In the genomic region with DNA sequence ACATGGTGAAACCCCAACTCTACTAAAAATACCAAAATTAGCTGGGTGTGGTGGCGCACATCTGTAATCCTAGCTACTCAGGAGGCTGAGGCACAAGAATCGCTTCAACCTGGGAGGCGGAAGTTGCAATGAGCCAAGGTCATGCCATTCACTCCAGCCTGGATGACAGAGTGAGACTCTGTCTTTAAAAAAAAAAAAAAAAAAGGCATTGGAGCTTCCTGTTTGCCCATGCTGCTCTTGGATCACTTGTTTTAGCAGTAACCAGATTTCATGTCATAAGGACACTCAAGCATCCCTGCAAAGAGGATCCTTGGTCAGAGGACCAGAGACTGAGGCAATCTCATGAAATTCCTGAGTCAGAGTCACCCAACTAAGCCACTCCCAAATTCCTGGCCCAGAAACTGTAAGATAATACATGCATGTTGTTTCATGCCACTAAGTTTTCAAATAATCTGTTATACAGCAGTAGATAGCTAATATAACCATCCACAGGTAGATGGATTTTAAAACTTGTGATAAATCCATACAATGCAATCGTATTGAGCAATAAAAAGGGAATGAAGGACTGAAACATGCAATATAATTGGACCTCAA, we compare ENCODE assay signal across 11 cellular contexts.
DNase-seq lines count a peak whose midpoint lies in the region; ATAC-seq lines count a peak whose summit lies in the region.
"Had no signal": no experiment of that assay in that cellular context is flagged by ENCODE, and none has a peak within 500 bp of the region (broad histone marks: within the 10 kb centered on the region; RNA-seq: fewer than 3 reads in every experiment).

No MANE protein-coding gene starts in this region.

- peak overlapping the region; percentile 88 for H3K27ac ChIP-seq in GM23248
- H3K27ac ChIP-seq: gastroesophageal sphincter had no signal

- in situ Hi-C loops in GM23248 (cut with MboI), result no loop called here

- H3K36me3 ChIP-seq in GM23248 (ENCODE audit: low read depth), result peaks cover 5% of the 10 kb centered on the region; the same call in 1 of the 2 replicates
- H3K36me3 ChIP-seq: adrenal gland had no signal

- whole genome bisulfite sequencing in GM23248 (ENCODE audit: low coverage in 1 of 2, low lambda C conversion rate in 2 of 2, missing lambda C conversion rate in 2 of 2), 2 experiments, result 73 to 83% methylated on average over 4 of the region's 4 CpGs

- H3K9me3 ChIP-seq in GM23248 (ENCODE audit: low read depth), result no peaks in the 10 kb centered on the region
- H3K9me3 ChIP-seq: adrenal gland, gastroesophageal sphincter had no signal

- no peaks in the 10 kb centered on the region for H4K20me1 ChIP-seq in GM23248 (ENCODE audit: insufficient read depth)

- H2AFZ ChIP-seq in GM23248, result no peak overlapping the region

- no peaks in the 10 kb centered on the region for H3K9me2 ChIP-seq in GM23248 (ENCODE audit: insufficient read depth)

- DNase-seq in GM23248 (peak; percentile 93), RKO (ENCODE audit: low spot score) (peak; percentile 59), fibroblast of peridontal ligament (ENCODE audit: extremely low read depth) (peak; percentile 97), skeletal muscle cell (ENCODE audit: low read depth) (peak; percentile 62), NCI-H1436 treated with DMSO at 0.1 percent for 48 hours (lab: John Stamatoyannopoulos, UW) (no peak)
- DNase-seq in activated CD4-positive, alpha-beta T cell treated with anti-CD3 and anti-CD28 coated beads for 48 hours, result no peak
- no peak for DNase-seq in activated CD4-positive, alpha-beta T cell treated with anti-CD3 and anti-CD28 coated beads, Interleukin-2, amount 50 U/mL, for 4 hours
- DNase-seq: activated CD4-positive, alpha-beta T cell treated with anti-CD3 and anti-CD28 coated beads, Interleukin-2, amount 50 U/mL, for 1 hour had no signal

- no peaks in the 10 kb centered on the region for H3K27me3 ChIP-seq in GM23248 (replicated peaks; ENCODE audit: insufficient read depth)
- H3K27me3 ChIP-seq: adrenal gland, gastroesophageal sphincter had no signal

- H3F3A ChIP-seq in GM23248 (ENCODE audit: insufficient read depth), result peaks cover 25% of the 10 kb centered on the region

- H3K79me2 ChIP-seq in GM23248 (ENCODE audit: insufficient read depth), result peaks cover 70% of the 10 kb centered on the region

- no peak overlapping the region for H3K4me2 ChIP-seq in GM23248 (ENCODE audit: unreplicated experiment)

- H3K4me1 ChIP-seq in GM23248 (ENCODE audit: insufficient read depth), result peaks cover 13% of the 10 kb centered on the region

- peak overlapping the region; percentile 39 for H3K9ac ChIP-seq in GM23248

- ATAC-seq in GM19397 (IDR thresholded peaks at IDR 0.05; ENCODE audit: unreplicated experiment), result no peak
- ATAC-seq: gastroesophageal sphincter had no signal

- H3K4me3 ChIP-seq in GM23248 (no peak overlapping the region), skeletal muscle cell (ENCODE audit: low read depth, low read length) (no peak overlapping the region)
- H3K4me3 ChIP-seq: adrenal gland, gastroesophageal sphincter had no signal

Comparison
In these comparisons a context has a peak if more than half of its experiments do, and no peak if none do; other contexts are left out.
1. DNase-seq: peak in GM23248 (single experiment), RKO (single experiment), fibroblast of peridontal ligament (single experiment) and skeletal muscle cell (single experiment); none in activated CD4-positive, alpha-beta T cell treated with anti-CD3 and anti-CD28 coated beads for 48 hours (single experiment), activated CD4-positive, alpha-beta T cell treated with anti-CD3 and anti-CD28 coated beads, Interleukin-2, amount 50 U/mL, for 4 hours (0 of 2) and NCI-H1436 treated with DMSO at 0.1 percent for 48 hours (single experiment).